9 cellular contexts compared by ENCODE assay signal in the genomic region with DNA sequence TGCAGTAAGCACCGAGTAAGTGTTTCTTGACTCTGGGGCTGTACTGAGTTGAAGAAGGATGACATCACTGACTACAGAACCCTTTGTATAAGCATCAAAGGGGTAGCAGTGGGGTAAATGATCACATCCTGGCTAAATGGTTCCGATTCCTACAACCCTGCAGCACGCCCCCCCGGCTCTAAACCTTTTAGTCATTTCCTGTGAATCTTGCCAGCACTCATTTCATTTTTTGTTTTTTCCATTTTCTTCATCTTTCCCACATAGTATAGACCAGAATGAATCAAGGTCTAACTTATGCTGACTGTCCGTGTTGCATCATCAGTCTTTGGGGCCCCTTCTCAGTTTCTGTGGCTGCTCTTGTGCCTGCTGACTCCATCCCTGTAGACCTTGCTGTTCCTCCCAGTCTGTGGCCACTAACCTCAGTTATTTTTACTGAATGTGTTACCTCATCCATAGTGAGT.
DNase-seq lines count a peak whose midpoint lies in the region; ATAC-seq lines count a peak whose summit lies in the region.
"Had no signal": no experiment of that assay in that cellular context is flagged by ENCODE, and none has a peak within 500 bp of the region (broad histone marks: within the 10 kb centered on the region; RNA-seq: fewer than 3 reads in every experiment).

No MANE protein-coding gene starts in this region.

- DNase-seq in T1000 (lab: John Stamatoyannopoulos, UW) (peak; percentile 41), caudate nucleus (lab: John Stamatoyannopoulos, UW) (no peak), NCI-H1436 (lab: John Stamatoyannopoulos, UW) (no peak), cerebellum (ENCODE audit: low spot score) (no peak)
- DNase-seq in central memory CD4-positive, alpha-beta T cell = peak; percentile 43
- DNase-seq in stimulated activated CD4-positive, alpha-beta T cell treated with anti-CD3 and anti-CD28 coated beads, Interleukin-1b, Interleukin-23, amount 100 ng/mL, for 48 hours = peak; percentile 85
- DNase-seq: heart right ventricle had no signal

- H3K27ac ChIP-seq in caudate nucleus (ENCODE audit: low read depth, low read length) = no peak overlapping the region

- ATAC-seq in GM19351 (IDR thresholded peaks at IDR 0.05; ENCODE audit: unreplicated experiment) (peak; percentile 47), GM18520 (IDR thresholded peaks at IDR 0.05; ENCODE audit: unreplicated experiment) (no peak)

Comparison
In these comparisons a context has a peak if more than half of its experiments do, and no peak if none do; other contexts are left out.
1. DNase-seq: peak in T1000 (single experiment), central memory CD4-positive, alpha-beta T cell (single experiment) and stimulated activated CD4-positive, alpha-beta T cell treated with anti-CD3 and anti-CD28 coated beads, Interleukin-1b, Interleukin-23, amount 100 ng/mL, for 48 hours (single experiment); none in caudate nucleus (0 of 61), NCI-H1436 (single experiment) and cerebellum (single experiment).